23 cellular contexts compared by ENCODE assay signal in genomic region chr12:80320121-80320678, GRCh38.
DNase-seq lines count a peak whose midpoint lies in the region; ATAC-seq, FAIRE-seq and TF ChIP-seq lines count a peak whose summit lies in the region.
"Had no signal": no experiment of that assay in that cellular context is flagged by ENCODE, and none has a peak within 500 bp of the region (broad histone marks: within the 10 kb centered on the region; RNA-seq: fewer than 3 reads in every experiment).

No MANE protein-coding gene starts in this region.

- RAD21 ChIA-PET in GM12878 (lab: Charles Lee; ENCODE audit: unreplicated experiment), result no interaction called here

- H3K27ac ChIP-seq in H9 (ENCODE audit: insufficient read length, low read depth, low read length), result no peak overlapping the region
- H3K27ac ChIP-seq in GM12878 (ENCODE audit: control insufficient read depth, insufficient read depth), result no peak overlapping the region
- no peak overlapping the region for H3K27ac ChIP-seq in iPS DF 6.9 (ENCODE audit: low read length)
- H3K27ac ChIP-seq: A549; BLaER1 treated with 17β-estradiol and CSF1 and Interleukin-3, amounts not matched to agents 10 nM and 100 nM had no signal

- H3K4me3 Mint-ChIP-seq in H9, result no peak overlapping the region; a peak in 1 of 5 replicates
- H3K4me3 Mint-ChIP-seq: CD4-positive, alpha-beta memory T cell; IgD-negative memory B cell had no signal

- TF ChIP-seq RAD21 in GM12878 (IDR thresholded peaks at IDR 0.05; ENCODE audit: insufficient read depth, low read depth, low read length), result no peak

- H3K36me3 ChIP-seq in GM12878 (ENCODE audit: control insufficient read depth in 2 of 2, insufficient read depth in 2 of 2, low read length in 1 of 2) (no peaks in the 10 kb centered on the region), iPS DF 6.9 (ENCODE audit: control insufficient read depth, insufficient read depth, low read length) (no peaks in the 10 kb centered on the region), neuron (ENCODE audit: insufficient read depth, low read length) (no peaks in the 10 kb centered on the region)
- H3K36me3 ChIP-seq: BLaER1 treated with 17β-estradiol and CSF1 and Interleukin-3, amounts not matched to agents 10 nM and 100 nM had no signal

- peak; percentile 13 for FAIRE-seq in GM12878 (lab: Jason Lieb, UNC)
- FAIRE-seq: GM12891, HTR-8/SVneo had no signal

- peak overlapping the region in 2 of 3 experiments; percentile 47 to 52; a peak in 2 of 7 replicates for H3K27ac Mint-ChIP-seq in H9
- H3K27ac Mint-ChIP-seq: CD4-positive, alpha-beta memory T cell; IgD-negative memory B cell had no signal

- H3K56ac ChIP-seq in H9 (ENCODE audit: insufficient read length, low read depth, low read length), result no peak overlapping the region

- H3K18ac ChIP-seq in H9 (ENCODE audit: insufficient read length, low read depth, low read length), result no peak overlapping the region

- no peak overlapping the region for H2BK15ac ChIP-seq in H9 (ENCODE audit: low read depth, low read length)

- no peak overlapping the region for H4K5ac ChIP-seq in H9 (ENCODE audit: insufficient read length, low read depth, low read length)

- TF ChIP-seq POLR2A in GM12878 (IDR thresholded peaks at IDR 0.05; ENCODE audit: low read depth, low read length), result no peak

- no peak overlapping the region for H2BK12ac ChIP-seq in H9 (ENCODE audit: insufficient read length, low read depth, low read length)

- no peak overlapping the region for H2AFZ ChIP-seq in H9 (ENCODE audit: low read length)
- no peak overlapping the region for H2AFZ ChIP-seq in GM12878 (ENCODE audit: control insufficient read depth, low read depth, low read length)
- H2AFZ ChIP-seq in neuron (ENCODE audit: low read depth, low read length), result peak overlapping the region; percentile 43

- H2AK5ac ChIP-seq in H9 (ENCODE audit: insufficient read length, low read length), result no peak overlapping the region

- DNase-seq in H9, result peak; percentile 59
- DNase-seq in GM12878 (ENCODE audit: low read depth, low spot score), result no peak
- DNase-seq in iPS DF 6.9 (ENCODE audit: low read depth, low spot score), result peak; percentile 43
- DNase-seq in OCI-M2 (lab: John Stamatoyannopoulos, UW; ENCODE audit: unreplicated experiment), result no peak
- no peak for DNase-seq in stimulated activated naive CD8-positive, alpha-beta T cell treated with anti-CD3 and anti-CD28 coated beads, Interleukin-15, Interleukin-2, amounts not matched to agents 100 U/mL and 50 U/mL, for 24 hours
- DNase-seq: Caco-2; CD4-positive, alpha-beta memory T cell; DND-41; NCI-H1694; NCI-H2081 treated with DMSO at 0.1 percent for 48 hours; NCI-H446; NCI-H526; PC-3; Right ventricle myocardium superior had no signal

- in situ Hi-C loops in GM12878 (cut with MboI), result no loop called here

- SMC1A ChIA-PET in GM12878 (lab: Charles Lee; ENCODE audit: uncharacterized antibody, unreplicated experiment), result no interaction called here

- TF ChIP-seq EP300 in GM12878 (IDR thresholded peaks at IDR 0.05; ENCODE audit: borderline replicate concordance in 1 of 2, control insufficient read depth in 1 of 2, low read depth in 2 of 2, low read length in 2 of 2), result no peak

- H3T11ph ChIP-seq in H9 (ENCODE audit: low read length), result no peak overlapping the region

- H4K20me1 ChIP-seq in H9 (ENCODE audit: control insufficient read depth, insufficient read depth, insufficient read length), result no peaks in the 10 kb centered on the region
- no peaks in the 10 kb centered on the region for H4K20me1 ChIP-seq in GM12878 (ENCODE audit: control insufficient read depth, insufficient read depth)
- H4K20me1 ChIP-seq: BLaER1 treated with 17β-estradiol and CSF1 and Interleukin-3, amounts not matched to agents 10 nM and 100 nM had no signal

- no peak overlapping the region for H2BK5ac ChIP-seq in H9 (ENCODE audit: insufficient read length, low read length)

- CTCF ChIA-PET in GM12878 (lab: Yijun Ruan, JAX), result interaction anchor here (0.6 to 1.4 kb wide), 4 partner anchors 9 to 578 kb away, joined by 3 to 4 read pairs (median 3); no protein-coding TSS in a partner anchor

- no peaks in the 10 kb centered on the region for H3K79me1 ChIP-seq in H9 (ENCODE audit: insufficient read depth, low read depth, low read length, poor library complexity, severe bottlenecking)

- H3K14ac ChIP-seq in H9 (ENCODE audit: insufficient read depth, low read length), result no peak overlapping the region

- no TSS peak for BruUV-seq in GM12878 (replicated peaks; lab: Mats Ljungman, UMichigan)

- no peak overlapping the region for H4K91ac ChIP-seq in H9 (ENCODE audit: insufficient read length, low read depth, low read length)

- POLR2A ChIA-PET in GM12878 (lab: Charles Lee), result interaction anchor here (0.6 to 0.7 kb wide), 2 partner anchors 13 to 143 kb away, joined by 4 to 13 read pairs; no protein-coding TSS in a partner anchor

- H3K36me3 Mint-ChIP-seq in H9 (ENCODE audit: insufficient read depth in 1 of 3, low read depth in 3 of 3), result no peaks in the 10 kb centered on the region
- H3K36me3 Mint-ChIP-seq: CD4-positive, alpha-beta memory T cell; IgD-negative memory B cell had no signal

- H3K4me2 ChIP-seq in H9 (ENCODE audit: insufficient read depth, insufficient read length, low read length), result no peak overlapping the region
- H3K4me2 ChIP-seq in GM12878 (ENCODE audit: control insufficient read depth, insufficient read depth), result no peak overlapping the region
- H3K4me2 ChIP-seq: A549; BLaER1 treated with 17β-estradiol and CSF1 and Interleukin-3, amounts not matched to agents 10 nM and 100 nM had no signal

- no peaks in the 10 kb centered on the region for H3K23me2 ChIP-seq in H9 (ENCODE audit: insufficient read length, low read depth, low read length, poor library complexity, severe bottlenecking)

- H3K9me3 ChIP-seq in H9 (ENCODE audit: control insufficient read depth, low read depth, low read length) (no peaks in the 10 kb centered on the region), GM12878 (replicated peaks; ENCODE audit: control insufficient read depth, insufficient read depth, low read length) (no peaks in the 10 kb centered on the region), iPS DF 6.9 (ENCODE audit: control insufficient read depth, insufficient read depth, low read length) (no peaks in the 10 kb centered on the region), neuron (ENCODE audit: low read length) (no peaks in the 10 kb centered on the region)
- H3K9me3 ChIP-seq: A549; BLaER1 treated with 17β-estradiol and CSF1 and Interleukin-3, amounts not matched to agents 10 nM and 100 nM; Caco-2 had no signal

- H3K27me3 ChIP-seq in H9 (ENCODE audit: insufficient read depth, low read length), result no peaks in the 10 kb centered on the region
- H3K27me3 ChIP-seq in GM12878 (replicated peaks in 1 of 2; ENCODE audit: control insufficient read depth in 2 of 2, insufficient read depth in 2 of 2, low read length in 1 of 2), result no peaks in the 10 kb centered on the region
- H3K27me3 ChIP-seq in iPS DF 6.9 (ENCODE audit: control insufficient read depth, insufficient read depth, low read length), result no peaks in the 10 kb centered on the region
- H3K27me3 ChIP-seq in neuron (ENCODE audit: insufficient read depth, low read length), result no peaks in the 10 kb centered on the region
- H3K27me3 ChIP-seq: BLaER1 treated with 17β-estradiol and CSF1 and Interleukin-3, amounts not matched to agents 10 nM and 100 nM had no signal

- H3K23ac ChIP-seq in H9 (ENCODE audit: insufficient read length, low read depth, low read length), result no peak overlapping the region

- WGBS in H9 (ENCODE audit: extremely low coverage, insufficient read length, low lambda C conversion rate), result no CpG with 5 or more reads among the region's 2 CpGs
- WGBS in GM12878 (ENCODE audit: insufficient coverage, insufficient replicate concordance, low lambda C conversion rate, missing lambda C conversion rate), result 57% methylated on average over 2 of the region's 2 CpGs
- no CpG with 5 or more reads among the region's 2 CpGs for WGBS in iPS DF 6.9 (ENCODE audit: insufficient coverage, insufficient read length)

- ATAC-seq in GM12878, result no peak
- ATAC-seq in stimulated activated naive CD8-positive, alpha-beta T cell treated with anti-CD3 and anti-CD28 coated beads, Interleukin-15, Interleukin-2, amounts not matched to agents 100 U/mL and 50 U/mL, for 24 hours, result no peak
- no peak for ATAC-seq in HG02759 (IDR thresholded peaks at IDR 0.05; ENCODE audit: unreplicated experiment)
- ATAC-seq in activated CD4-positive, CD25-positive, alpha-beta regulatory T cell treated with anti-CD3 and anti-CD28 coated beads, Interleukin-2, amount 50 U/mL, for 24 hours, result no peak
- ATAC-seq: A549, HCT116, PC-3 had no signal

- no peak overlapping the region for H3K9ac ChIP-seq in H9 (ENCODE audit: extremely low read depth, insufficient read length, low read length)
- H3K9ac ChIP-seq in GM12878 (ENCODE audit: control insufficient read depth, insufficient read depth, low read length), result no peak overlapping the region
- H3K9ac ChIP-seq: BLaER1 treated with 17β-estradiol and CSF1 and Interleukin-3, amounts not matched to agents 10 nM and 100 nM had no signal

- H3K4me1 ChIP-seq in H9 (ENCODE audit: insufficient read depth, low read length) (peaks cover 7% of the 10 kb centered on the region), GM12878 (ENCODE audit: control insufficient read depth, insufficient read depth, low read length) (no peaks in the 10 kb centered on the region), iPS DF 6.9 (ENCODE audit: control insufficient read depth, insufficient read depth, low read length) (peaks cover 1% of the 10 kb centered on the region; the same call in 1 of the 2 replicates), neuron (ENCODE audit: insufficient read depth, low read length) (peaks cover 5% of the 10 kb centered on the region)
- H3K4me1 ChIP-seq: A549; BLaER1 treated with 17β-estradiol and CSF1 and Interleukin-3, amounts not matched to agents 10 nM and 100 nM had no signal

- H4K8ac ChIP-seq in H9 (replicated peaks; ENCODE audit: insufficient read length, low read depth, low read length), result no peak overlapping the region

- no peak overlapping the region for H2BK20ac ChIP-seq in H9 (ENCODE audit: low read depth, low read length, poor library complexity, severe bottlenecking)

- H3K4ac ChIP-seq in H9 (ENCODE audit: low read depth, low read length), result no peak overlapping the region

- TF ChIP-seq CTCF in H9 (conservative IDR thresholded peaks at IDR 0.05) (no peak), GM12878 (IDR thresholded peaks at IDR 0.05 in 2 of 3, conservative IDR thresholded peaks at IDR 0.05 in 1 of 3; ENCODE audit: control insufficient read depth in 2 of 3, extremely low read depth in 1 of 3, insufficient read depth in 1 of 3, low read depth in 3 of 3, low read length in 3 of 3) (no peak)

- H3K9me3 Mint-ChIP-seq in H9, result no peaks in the 10 kb centered on the region
- H3K9me3 Mint-ChIP-seq: CD4-positive, alpha-beta memory T cell; IgD-negative memory B cell had no signal

- H3K79me2 ChIP-seq in H9 (ENCODE audit: insufficient read depth, low read length), result no peaks in the 10 kb centered on the region
- H3K79me2 ChIP-seq in GM12878 (ENCODE audit: control insufficient read depth, insufficient read depth, low read length), result no peaks in the 10 kb centered on the region

- intact Hi-C loops in GM12878 (cut with micrococcal nuclease; ENCODE audit: unreplicated experiment), result no loop called here

- no peak overlapping the region for H3K4me3 ChIP-seq in GM12878
- H3K4me3 ChIP-seq in iPS DF 6.9 (ENCODE audit: low read length), result no peak overlapping the region
- H3K4me3 ChIP-seq in neuron (ENCODE audit: low read length), result no peak overlapping the region
- H3K4me3 ChIP-seq: A549; BLaER1 treated with 17β-estradiol and CSF1 and Interleukin-3, amounts not matched to agents 10 nM and 100 nM had no signal

- H2BK120ac ChIP-seq in H9 (ENCODE audit: low read depth, low read length, poor library complexity, severe bottlenecking), result no peak overlapping the region

- peaks cover 42 to 44% of the 10 kb centered on the region in 2 experiments for H3K4me1 Mint-ChIP-seq in H9
- H3K4me1 Mint-ChIP-seq: CD4-positive, alpha-beta memory T cell; IgD-negative memory B cell had no signal

- H3K27me3 Mint-ChIP-seq in H9 (ENCODE audit: low read depth), result no peaks in the 10 kb centered on the region
- H3K27me3 Mint-ChIP-seq: CD4-positive, alpha-beta memory T cell; IgD-negative memory B cell had no signal

Comparison
In these comparisons a context has a peak if more than half of its experiments do, and no peak if none do; other contexts are left out.
1. DNase-seq: peak in H9 (single experiment) and iPS DF 6.9 (single experiment); none in GM12878 (single experiment), OCI-M2 (single experiment) and stimulated activated naive CD8-positive, alpha-beta T cell treated with anti-CD3 and anti-CD28 coated beads, Interleukin-15, Interleukin-2, amounts not matched to agents 100 U/mL and 50 U/mL, for 24 hours (single experiment).